19 cellular contexts compared by ENCODE assay signal in genomic region chr20:2089447-2089846, GRCh38. TPM values are rescaled to one million over a fixed set of nuclear protein-coding genes. Genes with fewer than 3 reads are reported as not detected.
DNase-seq lines count a peak whose midpoint lies in the region; ATAC-seq and TF ChIP-seq lines count a peak whose summit lies in the region.
"Had no signal": no experiment of that assay in that cellular context is flagged by ENCODE, and none has a peak within 500 bp of the region (broad histone marks: within the 10 kb centered on the region; RNA-seq: fewer than 3 reads in every experiment).

No MANE protein-coding gene starts in this region.

- H3K4me1 ChIP-seq in GM23338 (ENCODE audit: insufficient read depth) (peaks cover 15% of the 10 kb centered on the region), HUES64 (ENCODE audit: insufficient read depth, low read length) (peaks cover 20% of the 10 kb centered on the region), endodermal cell (ENCODE audit: control insufficient read depth, insufficient read depth, low read length) (peaks cover 9% of the 10 kb centered on the region)
- H3K4me1 ChIP-seq: A549, Caco-2, HAP-1 had no signal

- no peaks in the 10 kb centered on the region for H3F3A ChIP-seq in GM23338 (replicated peaks; ENCODE audit: low read depth)

- no peaks in the 10 kb centered on the region for H3K27me3 ChIP-seq in GM23338 (ENCODE audit: insufficient read depth)
- H3K27me3 ChIP-seq in HUES64 (ENCODE audit: insufficient read depth, low read length): no peaks in the 10 kb centered on the region
- H3K27me3 ChIP-seq in endodermal cell (ENCODE audit: control insufficient read depth, insufficient read depth, low read length, poor library complexity, severe bottlenecking): no peaks in the 10 kb centered on the region

- H3K9me3 ChIP-seq in HUES64 (ENCODE audit: insufficient read depth, low read depth, low read length) (no peaks in the 10 kb centered on the region), endodermal cell (ENCODE audit: control insufficient read depth, low read length) (no peaks in the 10 kb centered on the region)
- H3K9me3 ChIP-seq: A549, Caco-2, HAP-1 had no signal

- no peaks in the 10 kb centered on the region for H3K9me2 ChIP-seq in GM23338 (ENCODE audit: insufficient read depth)

- no peaks in the 10 kb centered on the region for H3K36me3 Mint-ChIP-seq in GM23338 (ENCODE audit: low read depth)
- H3K36me3 Mint-ChIP-seq in endodermal cell (ENCODE audit: low read depth): no peaks in the 10 kb centered on the region
- H3K36me3 Mint-ChIP-seq: IgD-negative memory B cell had no signal

- ATAC-seq in GM23338 (peak; percentile 84), Right ventricle myocardium inferior (no peak), GM19324 (IDR thresholded peaks at IDR 0.05; ENCODE audit: low FRiP score, unreplicated experiment) (no peak), HG02938 (IDR thresholded peaks at IDR 0.05; ENCODE audit: unreplicated experiment) (no peak)
- ATAC-seq: A549, HepG2 had no signal

- no peak overlapping the region for H2AFZ ChIP-seq in GM23338
- H2AFZ ChIP-seq: GM23248 had no signal

- H3K27ac Mint-ChIP-seq in GM23338 (peak overlapping the region; percentile 12), endodermal cell (no peak overlapping the region)
- H3K27ac Mint-ChIP-seq: CD4-positive, alpha-beta T cell had no signal

- H4K20me1 ChIP-seq in GM23338 (replicated peaks; ENCODE audit: insufficient read depth): no peaks in the 10 kb centered on the region

- H3K4me2 ChIP-seq in GM23338: 0 out of 2 replicates have a peak overlapping the region, but pooled peaks have one; percentile 12
- H3K4me2 ChIP-seq: A549 had no signal

- DNase-seq in GM23338 (ENCODE audit: low spot score) (peak; percentile 47), endodermal cell (peak; percentile 59), iPS-NIHi7 (ENCODE audit: extremely low spot score) (peak; percentile 25), Right ventricle myocardium inferior (ENCODE audit: missing footprints) (no peak), NCI-H2081 treated with DMSO at 0.1 percent for 48 hours (lab: John Stamatoyannopoulos, UW) (no peak)
- DNase-seq: AML-193; Caco-2; CD4-positive, alpha-beta T cell had no signal

- H3K27me3 Mint-ChIP-seq in GM23338 (ENCODE audit: insufficient read depth, low read depth, poor library complexity): peaks cover 3% of the 10 kb centered on the region
- H3K27me3 Mint-ChIP-seq in endodermal cell (ENCODE audit: insufficient read depth): no peaks in the 10 kb centered on the region

- H3K4me1 Mint-ChIP-seq in GM23338 (peaks cover 25% of the 10 kb centered on the region), endodermal cell (peaks cover 16% of the 10 kb centered on the region)

- H3K9ac ChIP-seq in HUES64 (ENCODE audit: low read depth, low read length) (no peak overlapping the region), endodermal cell (ENCODE audit: extremely low read depth, low read length, poor library complexity, severe bottlenecking) (no peak overlapping the region)
- H3K9ac ChIP-seq: GM23248 had no signal

- H3K36me3 ChIP-seq in GM23338 (ENCODE audit: insufficient read depth) (no peaks in the 10 kb centered on the region), HUES64 (ENCODE audit: insufficient read depth, low read length) (no peaks in the 10 kb centered on the region), endodermal cell (ENCODE audit: control insufficient read depth, insufficient read depth, low read length) (no peaks in the 10 kb centered on the region)
- H3K36me3 ChIP-seq: HAP-1 had no signal

- no peaks in the 10 kb centered on the region for H3K79me2 ChIP-seq in GM23338 (replicated peaks; ENCODE audit: insufficient read depth)

- intact Hi-C loops in Right ventricle myocardium inferior (cut with DNase I): no loop called here

- WGBS in HUES64: 72% methylated on average over 5 of the region's 5 CpGs
- 67 to 68% methylated on average over 3 to 5 of the region's 5 CpGs for whole genome bisulfite sequencing in endodermal cell (ENCODE audit: insufficient coverage in 1 of 2, insufficient read length in 1 of 2), 2 experiments

- H3K4me3 Mint-ChIP-seq in GM23338: no peak overlapping the region
- H3K4me3 Mint-ChIP-seq in endodermal cell: no peak overlapping the region
- H3K4me3 Mint-ChIP-seq: CD4-positive, alpha-beta T cell; IgD-negative memory B cell had no signal

- H3K27ac ChIP-seq in GM23338 (ENCODE audit: low read depth): 0 out of 2 replicates have a peak overlapping the region, but pooled peaks have one; percentile 12
- H3K27ac ChIP-seq in HUES64 (ENCODE audit: low read depth, low read length): peak overlapping the region; percentile 76; the same call in 1 of the 2 replicates
- no peak overlapping the region for H3K27ac ChIP-seq in endodermal cell (ENCODE audit: low read depth, low read length)
- H3K27ac ChIP-seq: 22Rv1, A549, C4-2B, GM23248, HL-60 had no signal

- TF ChIP-seq CTCF in GM23338 (conservative IDR thresholded peaks at IDR 0.05; ENCODE audit: low read depth in 2 of 2): no peak
- TF ChIP-seq CTCF in endodermal cell (conservative IDR thresholded peaks at IDR 0.05): no peak

- H3K9me3 Mint-ChIP-seq in GM23338 (no peaks in the 10 kb centered on the region), endodermal cell (no peaks in the 10 kb centered on the region)
- H3K9me3 Mint-ChIP-seq: CD4-positive, alpha-beta T cell; IgD-negative memory B cell had no signal

- H3K4me3 ChIP-seq in GM23338 (no peak overlapping the region), HUES64 (ENCODE audit: low read length) (no peak overlapping the region), endodermal cell (ENCODE audit: low read length) (no peak overlapping the region)
- H3K4me3 ChIP-seq: A549, GM23248, HAP-1 had no signal

TF ChIP-seq in GM23338, 12 proteins besides CTCF, POLR2A, EP300 and RAD21:
- TF ChIP-seq JUNB (IDR thresholded peaks at IDR 0.05; ENCODE audit: unreplicated experiment) (no peak), ZNF462 (CRISPR knock-in tag; IDR thresholded peaks at IDR 0.05) (peak; percentile 36; the same call in 1 of the 2 replicates)

RNA-seq across cellular contexts. Expression of gene STK35, which starts 12.2 kb away (rescaled TPM):
- total RNA-seq in GM23338 (2014; rRNA removed; shearing (Covaris generic)): 51.4 and 59.7 TPM in 2 replicates
- polyA plus RNA-seq in GM23338 (2016; fragmentation: Nextera tagmentation; extraction: Ambion mirVana): 14.2 and 15.9 TPM in 2 replicates
- 19.5 TPM for polyA plus RNA-seq in HUES64 (2013, experiment 1 of 2)
- polyA plus RNA-seq in HUES64 (2013, experiment 2 of 2): 17.9 TPM
- total RNA-seq in endodermal cell (10 to 100 TPM; 44.0 to 46.3 TPM), Right ventricle myocardium inferior (13.5 TPM)
- polyA plus RNA-seq in endodermal cell (2013, experiment 1 of 2): 17.3 TPM
- 16.2 TPM for polyA plus RNA-seq in endodermal cell (2013, experiment 2 of 2)

Comparison
In these comparisons a context has a peak if more than half of its experiments do, and no peak if none do; other contexts are left out.
1. DNase-seq: peak in GM23338 (single experiment), endodermal cell (single experiment) and iPS-NIHi7 (single experiment); none in Right ventricle myocardium inferior (single experiment) and NCI-H2081 treated with DMSO at 0.1 percent for 48 hours (single experiment).